ENCODE assay signal across 10 cellular contexts in genomic region chr1:108878678-108879077, GRCh38. TPM values are rescaled to one million over a fixed set of nuclear protein-coding genes. Genes with fewer than 3 reads are reported as not detected.
DNase-seq lines count a peak whose midpoint lies in the region; FAIRE-seq and TF ChIP-seq lines count a peak whose summit lies in the region.
"Had no signal": no experiment of that assay in that cellular context is flagged by ENCODE, and none has a peak within 500 bp of the region (broad histone marks: within the 10 kb centered on the region; RNA-seq: fewer than 3 reads in every experiment).

No MANE protein-coding gene starts in this region.

- TF ChIP-seq CTCF in Loucy (conservative IDR thresholded peaks at IDR 0.05; ENCODE audit: low read length) (no peak), astrocyte (IDR thresholded peaks at IDR 0.05; ENCODE audit: insufficient read depth, low read depth, low read length) (no peak), mesothelial cell of epicardium (IDR thresholded peaks at IDR 0.05; ENCODE audit: unreplicated experiment) (no peak), spleen (IDR thresholded peaks at IDR 0.05 in 8 of 11, conservative IDR thresholded peaks at IDR 0.05 in 3 of 11) (no peak)

- H3K18ac ChIP-seq in mesenchymal stem cell (ENCODE audit: low read depth in 1 of 2, low read length in 2 of 2) = no peak overlapping the region

- no peak overlapping the region for H3K23ac ChIP-seq in mesenchymal stem cell (ENCODE audit: low read length in 2 of 2)

- H3K4me3 ChIP-seq in ACC112 (ENCODE audit: low read depth, low read length) (peak overlapping the region; percentile 83), Loucy (ENCODE audit: low read length, poor library complexity, severe bottlenecking) (peak overlapping the region; percentile 74), astrocyte (ENCODE audit: insufficient read depth, low read depth, low read length) (no peak overlapping the region), mesenchymal stem cell (ENCODE audit: insufficient read depth in 1 of 2, low read depth in 1 of 2, low read length in 2 of 2) (peak overlapping the region in 1 of 2 experiments; percentile 93), spleen (no peak overlapping the region)

- H3K4me3 Mint-ChIP-seq in astrocyte (ENCODE audit: unreplicated experiment) (no peak overlapping the region), mesothelial cell of epicardium (no peak overlapping the region)

- H3F3A ChIP-seq in Loucy (ENCODE audit: low read depth) = no peaks in the 10 kb centered on the region; the same call in 1 of the 2 replicates

- H3K36me3 Mint-ChIP-seq in astrocyte (ENCODE audit: low read depth, unreplicated experiment) (no peaks in the 10 kb centered on the region), mesothelial cell of epicardium (no peaks in the 10 kb centered on the region)

- TF ChIP-seq POLR2A in spleen (IDR thresholded peaks at IDR 0.05) = no peak

- no peak overlapping the region for H3K9ac ChIP-seq in Loucy (ENCODE audit: low read depth, low read length, poor library complexity, severe bottlenecking)
- H3K9ac ChIP-seq in astrocyte (ENCODE audit: low read length) = no peak overlapping the region
- H3K9ac ChIP-seq in mesenchymal stem cell (ENCODE audit: low read length) = peak overlapping the region; percentile 90

- H3K9me3 Mint-ChIP-seq in astrocyte (ENCODE audit: unreplicated experiment) (no peaks in the 10 kb centered on the region), mesothelial cell of epicardium (no peaks in the 10 kb centered on the region)

- H3K9me3 ChIP-seq in Loucy (ENCODE audit: insufficient read depth, low read depth, low read length) (no peaks in the 10 kb centered on the region), astrocyte (ENCODE audit: insufficient read depth, low read depth, low read length) (no peaks in the 10 kb centered on the region), mesenchymal stem cell (ENCODE audit: control insufficient read depth, low read length) (no peaks in the 10 kb centered on the region), spleen (no peaks in the 10 kb centered on the region)

- peak overlapping the region; percentile 67 for H3K4me2 ChIP-seq in Loucy (ENCODE audit: low read depth, low read length, poor library complexity, severe bottlenecking)
- peak overlapping the region; percentile 58 for H3K4me2 ChIP-seq in astrocyte (ENCODE audit: low read length)
- H3K4me2 ChIP-seq in mesenchymal stem cell (ENCODE audit: low read length, poor library complexity, severe bottlenecking) = no peak overlapping the region

- H2BK12ac ChIP-seq in mesenchymal stem cell (ENCODE audit: low read length in 2 of 2) = no peak overlapping the region

- H3K79me2 ChIP-seq in ACC112 (ENCODE audit: control insufficient read depth, insufficient read depth, low read length, unreplicated experiment) (peaks cover 60% of the 10 kb centered on the region), Loucy (ENCODE audit: insufficient read depth, low read length) (peaks cover 51% of the 10 kb centered on the region), astrocyte (ENCODE audit: insufficient read depth, low read length) (peaks cover 53% of the 10 kb centered on the region)

- H3K27me3 Mint-ChIP-seq in astrocyte (ENCODE audit: low read depth, unreplicated experiment) (peaks cover 2% of the 10 kb centered on the region), mesothelial cell of epicardium (ENCODE audit: low read depth) (no peaks in the 10 kb centered on the region)

- H3K27ac Mint-ChIP-seq in astrocyte (ENCODE audit: unreplicated experiment) (no peak overlapping the region), mesothelial cell of epicardium (no peak overlapping the region)

- no peak for FAIRE-seq in astrocyte (lab: Jason Lieb, UNC)

- WGBS in mesenchymal stem cell = 93% methylated on average over 2 of the region's 3 CpGs
- WGBS in spleen, 5 donors = 74 to 86% (median 80%) methylated on average over 3 of the region's 3 CpGs

- no peak overlapping the region for H4K91ac ChIP-seq in mesenchymal stem cell (ENCODE audit: low read length)

- no peaks in the 10 kb centered on the region for H3K9me2 ChIP-seq in Loucy (replicated peaks; ENCODE audit: low read depth, low read length)

- H3K4me1 Mint-ChIP-seq in astrocyte (ENCODE audit: low read depth, unreplicated experiment) = no peaks in the 10 kb centered on the region
- peaks cover 9% of the 10 kb centered on the region for H3K4me1 Mint-ChIP-seq in mesothelial cell of epicardium

- H4K20me1 ChIP-seq in Loucy (ENCODE audit: insufficient read depth, low read length, poor library complexity, severe bottlenecking) = no peaks in the 10 kb centered on the region
- peaks cover 3% of the 10 kb centered on the region for H4K20me1 ChIP-seq in astrocyte (ENCODE audit: insufficient read depth, low read length)

- peaks cover 8% of the 10 kb centered on the region for H3K79me1 ChIP-seq in mesenchymal stem cell (replicated peaks; ENCODE audit: low read length, poor library complexity, severe bottlenecking)

- H3K27me3 ChIP-seq in ACC112 (ENCODE audit: insufficient read depth, low read length) = no peaks in the 10 kb centered on the region
- H3K27me3 ChIP-seq in Loucy (ENCODE audit: insufficient read depth, low read length, poor library complexity, severe bottlenecking) = peaks cover 6% of the 10 kb centered on the region
- no peaks in the 10 kb centered on the region for H3K27me3 ChIP-seq in astrocyte (ENCODE audit: insufficient read depth, low read length)
- no peaks in the 10 kb centered on the region for H3K27me3 ChIP-seq in mesenchymal stem cell (ENCODE audit: control insufficient read depth in 1 of 2, insufficient read depth in 1 of 2, low read length in 2 of 2)
- no peaks in the 10 kb centered on the region for H3K27me3 ChIP-seq in spleen (replicated peaks in 1 of 7)

- no peak overlapping the region for H2AFZ ChIP-seq in ACC112 (ENCODE audit: low read length, unreplicated experiment)
- H2AFZ ChIP-seq in Loucy (ENCODE audit: low read length) = no peak overlapping the region
- no peak overlapping the region for H2AFZ ChIP-seq in astrocyte (ENCODE audit: low read depth, low read length)
- no peak overlapping the region for H2AFZ ChIP-seq in mesenchymal stem cell (ENCODE audit: low read depth, low read length)

- H2AK5ac ChIP-seq in mesenchymal stem cell (ENCODE audit: low read length, severe bottlenecking) = no peak overlapping the region

- H4K8ac ChIP-seq in mesenchymal stem cell (ENCODE audit: low read length) = no peak overlapping the region

- H3K36me3 ChIP-seq in ACC112 (ENCODE audit: insufficient read depth, low read length) (no peaks in the 10 kb centered on the region), Loucy (ENCODE audit: insufficient read depth, low read length) (no peaks in the 10 kb centered on the region), astrocyte (ENCODE audit: insufficient read depth, low read length) (no peaks in the 10 kb centered on the region), mesenchymal stem cell (ENCODE audit: control insufficient read depth in 1 of 2, insufficient read depth in 2 of 2, low read depth in 1 of 2, low read length in 2 of 2) (peaks cover 0 to 8% of the 10 kb centered on the region in 2 experiments), spleen (no peaks in the 10 kb centered on the region)

- H2BK5ac ChIP-seq in mesenchymal stem cell (ENCODE audit: low read depth, low read length, poor library complexity, severe bottlenecking) = no peak overlapping the region

- no peak overlapping the region for H3K14ac ChIP-seq in mesenchymal stem cell (ENCODE audit: low read length in 2 of 2)

- DNase-seq in astrocyte (ENCODE audit: low read depth) (no peak), mesenchymal stem cell (no peak), mesothelial cell of epicardium (ENCODE audit: low spot score in 2 of 2, unreplicated experiment in 2 of 2) (no peak), Ammon's horn (ENCODE audit: low spot score) (no peak), spleen (no peak)
- DNase-seq in stimulated activated CD4-positive, alpha-beta T cell treated with anti-CD3 and anti-CD28 coated beads, Interleukin-12 subunit alpha, Interleukin-12 subunit beta, amount 100 ng/mL, for 4 hours = no peak
- DNase-seq: NCI-H2227 treated with DMSO at 0.1 percent for 48 hours, T-helper 17 cell had no signal

- H2BK15ac ChIP-seq in mesenchymal stem cell (ENCODE audit: low read depth, poor library complexity, severe bottlenecking) = no peak overlapping the region

- H3K4me1 ChIP-seq in ACC112 (ENCODE audit: control insufficient read depth, insufficient read depth, low read length, unreplicated experiment) (peaks cover 18% of the 10 kb centered on the region), Loucy (ENCODE audit: insufficient read depth, low read length, poor library complexity, severe bottlenecking) (peaks cover 7% of the 10 kb centered on the region), astrocyte (ENCODE audit: insufficient read depth, low read length) (peaks cover 6% of the 10 kb centered on the region), mesenchymal stem cell (ENCODE audit: control insufficient read depth, insufficient read depth, low read depth, low read length) (peaks cover 3% of the 10 kb centered on the region), spleen (peaks cover 0 to 40% (median 18%) of the 10 kb centered on the region in 6 donors)

- intact Hi-C loops in spleen (cut with DNase I; ENCODE audit: low total_unique reads) = no loop called here

- no peak overlapping the region for H3K27ac ChIP-seq in ACC112 (ENCODE audit: low read depth, low read length)
- H3K27ac ChIP-seq in astrocyte (ENCODE audit: low read depth, low read length) = no peak overlapping the region
- no peak overlapping the region for H3K27ac ChIP-seq in mesenchymal stem cell (ENCODE audit: low read length, poor library complexity, severe bottlenecking)
- H3K27ac ChIP-seq in spleen = no peak overlapping the region

- no peak overlapping the region for H3K4ac ChIP-seq in mesenchymal stem cell (ENCODE audit: low read depth in 1 of 2, low read length in 2 of 2)

- H2BK120ac ChIP-seq in mesenchymal stem cell (ENCODE audit: low read depth, low read length) = no peak overlapping the region

RNA-seq across cellular contexts. Expression of gene GPSM2, which starts 1.9 kb away (rescaled TPM):
- total RNA-seq in astrocyte = 2.8 and 3.1 TPM in 2 replicates
- 10.5 TPM for polyA plus RNA-seq in mesenchymal stem cell (2013, experiment 1 of 2)
- 10.6 TPM for polyA plus RNA-seq in mesenchymal stem cell (2013, experiment 2 of 2)
- 9.6 to 11.7 TPM (median 10.4 TPM) in 3 replicates for total RNA-seq in mesothelial cell of epicardium
- total RNA-seq in spleen = 1 to 10 TPM; 1.6 to 7.7 (median 4.0) TPM
- 1 to 10 TPM in 1 of 3 donors, under 1 TPM in 2; 0.67 to 1.7 (median 0.93) TPM for polyA plus RNA-seq in spleen

RNA-seq across cellular contexts. Expression of gene AKNAD1, which starts 21.8 kb away (rescaled TPM):
- total RNA-seq in astrocyte (not detected in 2 replicates), mesothelial cell of epicardium (0.27 TPM in 1 of 3 replicates, not detected in the others), spleen (not detected)
- 0.86 TPM for polyA plus RNA-seq in mesenchymal stem cell (2013, experiment 1 of 2)
- 0.81 TPM for polyA plus RNA-seq in mesenchymal stem cell (2013, experiment 2 of 2)
- under 1 TPM in 2 of 3 donors, not detected in 1; 0.03 to 0.11 TPM for polyA plus RNA-seq in spleen
- total RNA-seq: T-helper 17 cell had no signal

Comparison
In these comparisons a context has a peak if more than half of its experiments do, and no peak if none do; other contexts are left out.
1. H3K4me3 ChIP-seq: peak in ACC112 (single experiment) and Loucy (single experiment); none in astrocyte (single experiment) and spleen (0 of 8).